ENCODE assay signal across 23 cellular contexts in genomic region chr16:57556941-57557541, GRCh38. TPM values are rescaled to one million over a fixed set of nuclear protein-coding genes. Genes with fewer than 3 reads are reported as not detected.
A peak's percentile ranks its signal among the peaks of the same experiment; 100 is the strongest.
DNase-seq lines count a peak whose midpoint lies in the region; ATAC-seq, FAIRE-seq and TF ChIP-seq lines count a peak whose summit lies in the region.
"Had no signal": no experiment of that assay in that cellular context is flagged by ENCODE, and none has a peak within 500 bp of the region (broad histone marks: within the 10 kb centered on the region; RNA-seq: fewer than 3 reads in every experiment).

No MANE protein-coding gene starts in this region.

- POLR2A ChIA-PET in K562 (lab: Yijun Ruan, JAX) = interaction anchor here (0.6 to 1.4 kb wide), 2 partner anchors 10 to 130 kb away, joined by 3 read pairs; no protein-coding TSS in a partner anchor

- H3K4me3 Mint-ChIP-seq in naive B cell (peak overlapping the region in 3 of 8 donors; percentile 4 to 40 (median 12)), type B pancreatic cell (no peak overlapping the region)
- H3K4me3 Mint-ChIP-seq: CD4-positive, CD25-positive, alpha-beta regulatory T cell had no signal

- H3K27ac Mint-ChIP-seq in naive B cell (peak overlapping the region in 4 of 6 donors; percentile 32 to 74 (median 56)), type B pancreatic cell (no peak overlapping the region)
- H3K27ac Mint-ChIP-seq: CD4-positive, CD25-positive, alpha-beta regulatory T cell had no signal

- no TSS peak for BruUV-seq in K562 (replicated peaks; lab: Mats Ljungman, UMichigan)

- H3K36me3 ChIP-seq in heart right ventricle (no peaks in the 10 kb centered on the region), K562 (ENCODE audit: control insufficient read depth, insufficient read depth, low read length) (no peaks in the 10 kb centered on the region), MG63 (no peaks in the 10 kb centered on the region)

- H3K27me3 ChIP-seq in heart right ventricle (peaks cover 0 to 11% (median 3%) of the 10 kb centered on the region in 7 donors), K562 (ENCODE audit: control insufficient read depth in 2 of 2, insufficient read depth in 2 of 2, low read length in 2 of 2) (peaks cover 10 to 11% of the 10 kb centered on the region in 2 experiments), MG63 (peaks cover 25% of the 10 kb centered on the region)

- H4K20me1 ChIP-seq in K562 (replicated peaks; ENCODE audit: control insufficient read depth, insufficient read depth, low read length) = no peaks in the 10 kb centered on the region

- no peak for TF ChIP-seq EP300 in K562 (IDR thresholded peaks at IDR 0.05; ENCODE audit: low read length)

- peak; percentile 55 for DNase-seq in cardiac septum (ENCODE audit: low spot score)
- DNase-seq in heart right ventricle = no peak
- no peak for DNase-seq in K562 (ENCODE audit: extremely low read depth in 1 of 4, low spot score in 3 of 4)
- DNase-seq in naive B cell = no peak
- peak; percentile 10 for DNase-seq in type B pancreatic cell (ENCODE audit: extremely low spot score, unreplicated experiment)
- DNase-seq in T1000 (lab: John Stamatoyannopoulos, UW) = no peak
- DNase-seq in MG63 = no peak
- DNase-seq: CD4-positive, CD25-positive, alpha-beta regulatory T cell; DMS79; MV-4-11; NCI-H1105 treated with DMSO at 0.1 percent for 48 hours; NCI-H2029 treated with DMSO at 0.1 percent for 48 hours; NCI-H226; NCI-H510A treated with DMSO at 0.1 percent for 48 hours; NCI-H748 treated with DMSO at 0.1 percent for 48 hours; NK-92 treated with Interleukin-12 subunit alpha and Interleukin-12 subunit beta, amount 100 ng/mL, for 24 hours had no signal

- in situ Hi-C loops in K562 (cut with MboI) = no loop called here

- no peak overlapping the region for H3K9ac ChIP-seq in K562 (ENCODE audit: insufficient read depth in 1 of 2, low read depth in 2 of 2, low read length in 2 of 2)
- H3K9ac ChIP-seq: KMS-11 had no signal

- TF ChIP-seq RAD21 in K562 (CRISPR knock-in tag; conservative IDR thresholded peaks at IDR 0.05 in 1 of 2, IDR thresholded peaks at IDR 0.05 in 1 of 2) = no peak

- 73 to 80% methylated on average over 8 of the region's 8 CpGs for WGBS in heart right ventricle, 2 donors
- WGBS in K562 (ENCODE audit: insufficient coverage, low coverage, missing lambda C conversion rate) = 14% methylated on average over 8 of the region's 8 CpGs

- intact Hi-C loops in cardiac septum (cut with DNase I) (no loop called here), heart right ventricle (cut with DNase I) (no loop called here), K562 (cut with micrococcal nuclease) (no loop called here)

- H3K27ac ChIP-seq in heart right ventricle (no peak overlapping the region), K562 (ENCODE audit: extremely low read depth, low read depth, low read length) (no peak overlapping the region)
- H3K27ac ChIP-seq: KMS-11 had no signal

- no peak for FAIRE-seq in K562 (lab: Jason Lieb, UNC)
- FAIRE-seq: H1, HTR-8/SVneo had no signal

- TF ChIP-seq POLR2A in K562 (conservative IDR thresholded peaks at IDR 0.05) = no peak

- peaks cover 31 to 45% of the 10 kb centered on the region in 2 donors for H3K36me3 Mint-ChIP-seq in naive B cell
- no peaks in the 10 kb centered on the region for H3K36me3 Mint-ChIP-seq in type B pancreatic cell

- H3K9me3 ChIP-seq in heart right ventricle = peaks cover 0 to 31% (median 3%) of the 10 kb centered on the region in 11 donors
- no peaks in the 10 kb centered on the region for H3K9me3 ChIP-seq in K562 (replicated peaks; ENCODE audit: control insufficient read depth, insufficient read depth, low read depth, low read length)
- H3K9me3 ChIP-seq in MG63 = peaks cover 18% of the 10 kb centered on the region

- H3K9me1 ChIP-seq in K562 (ENCODE audit: control insufficient read depth, insufficient read depth, low read length) = no peaks in the 10 kb centered on the region

- CTCF ChIA-PET in K562 (lab: Yijun Ruan, JAX; ENCODE audit: low intra/inter-chr PET ratio) = interaction anchor here (0.6 kb wide), 1 partner anchor 92 kb away, joined by 3 read pairs; no protein-coding TSS in a partner anchor

- H3K79me2 ChIP-seq in K562 (ENCODE audit: control insufficient read depth, insufficient read depth, low read length) = no peaks in the 10 kb centered on the region

- ATAC-seq in heart right ventricle (no peak), K562 (no peak), naive B cell (ENCODE audit: low read depth in 2 of 2) (no peak), HG02623 (IDR thresholded peaks at IDR 0.05; ENCODE audit: unreplicated experiment) (no peak)
- ATAC-seq: HCT116, Panc1 had no signal

- TF ChIP-seq CTCF in heart right ventricle (IDR thresholded peaks at IDR 0.05) = no peak
- no peak for TF ChIP-seq CTCF in K562 (IDR thresholded peaks at IDR 0.05 in 2 of 3, conservative IDR thresholded peaks at IDR 0.05 in 1 of 3; ENCODE audit: insufficient read depth in 2 of 3, low read depth in 1 of 3, low read length in 3 of 3)
- TF ChIP-seq CTCF in type B pancreatic cell (conservative IDR thresholded peaks at IDR 0.05) = no peak

- H3K27me3 Mint-ChIP-seq in naive B cell = no peaks in the 10 kb centered on the region
- H3K27me3 Mint-ChIP-seq in type B pancreatic cell = peaks cover 9% of the 10 kb centered on the region

- no peak overlapping the region for H3K4me2 ChIP-seq in K562 (ENCODE audit: insufficient read depth, low read length)
- H3K4me2 ChIP-seq: KMS-11 had no signal

- H3K4me3 ChIP-seq in heart right ventricle = no peak overlapping the region
- no peak overlapping the region for H3K4me3 ChIP-seq in K562
- no peak overlapping the region for H3K4me3 ChIP-seq in MG63

- H3K9me3 Mint-ChIP-seq in naive B cell (peaks cover 4 to 24% (median 11%) of the 10 kb centered on the region in 7 donors), type B pancreatic cell (peaks cover 14% of the 10 kb centered on the region)

- H3K4me1 ChIP-seq in heart right ventricle (no peaks in the 10 kb centered on the region), K562 (replicated peaks in 1 of 2; ENCODE audit: control insufficient read depth in 2 of 2, insufficient read depth in 2 of 2, low read length in 2 of 2) (no peaks in the 10 kb centered on the region)

- peaks cover 42 to 73% (median 73%) of the 10 kb centered on the region in 3 donors for H3K4me1 Mint-ChIP-seq in naive B cell
- H3K4me1 Mint-ChIP-seq in type B pancreatic cell (ENCODE audit: unreplicated experiment) = no peaks in the 10 kb centered on the region
- H3K4me1 Mint-ChIP-seq: CD4-positive, CD25-positive, alpha-beta regulatory T cell had no signal

- no peak overlapping the region for H2AFZ ChIP-seq in K562 (ENCODE audit: low read depth, low read length)

RNA-seq across cellular contexts. Expression of gene ADGRG5, which starts 14.6 kb away (rescaled TPM):
- total RNA-seq in cardiac septum (0.35 TPM), heart right ventricle (under 1 TPM in 5 of 10 donors, not detected in 5; 0.12 to 0.69 (median 0.61) TPM), K562 (2014; rRNA removed) (0.08 and 0.09 TPM in 2 replicates), K562 (2014; rRNA removed; fragmentation: Illumina TruSeq; extraction: Trizol) (0.07 TPM in 1 of 2 replicates, not detected in the other), K562 (2015; rRNA removed; fragmentation: Illumina TruSeq; extraction: Trizol) (0.14 and 0.30 TPM in 2 replicates), K562 (2021) (0.09 and 0.27 TPM in 2 replicates), type B pancreatic cell (ENCODE audit: low replicate concordance) (0.82 and 1.7 TPM in 2 replicates)
- polyA plus RNA-seq in heart right ventricle (under 1 TPM in 1 of 2 donors, not detected in 1; 0.03 TPM), K562 (2011; rRNA removed) (0.01 and 0.11 TPM in 2 replicates), K562 (2014; fragmentation: Illumina TruSeq; extraction: Trizol) (0.08 and 0.10 TPM in 2 replicates), K562 (2014; fragmentation: Nextera tagmentation; extraction: Ambion mirVana) (under 1 TPM; 0.01 to 0.39 TPM), K562 (2014; rRNA removed) (0.04 and 0.15 TPM in 2 replicates), naive B cell (ENCODE audit: low read depth in 6 of 6) (10 to 100 TPM; 15.2 to 36.4 (median 18.9) TPM)
- total RNA-seq in K562 (2011; cell fraction: chromatin; rRNA removed; ENCODE audit: low replicate concordance) = 0.14 TPM in 1 of 2 replicates, not detected in the other
- 0.13 TPM in 1 of 2 replicates, not detected in the other for total RNA-seq in K562 (2011; cell fraction: nucleolus; rRNA removed)
- total RNA-seq in K562 (2011; cell fraction: nucleoplasm; rRNA removed) = 0.07 TPM in 1 of 2 replicates, not detected in the other
- 0.03 and 0.07 TPM in 2 replicates for polyA plus RNA-seq in K562 (2011; cell fraction: cytosol; rRNA removed)
- 0.13 and 0.27 TPM in 2 replicates for polyA plus RNA-seq in K562 (2011; cell fraction: nucleus; rRNA removed)
- 0.55 and 0.62 TPM in 2 replicates for polyA plus RNA-seq in K562 (2012)
- 0.06 TPM in 1 of 2 replicates, not detected in the other for polyA minus RNA-seq in K562 (2011; rRNA and poly(A)+ RNA removed)
- polyA minus RNA-seq in K562 (2011; cell fraction: cytosol; rRNA and poly(A)+ RNA removed) = not detected in 2 replicates
- polyA minus RNA-seq in K562 (2011; cell fraction: nucleus; rRNA and poly(A)+ RNA removed) = not detected in 2 replicates
- total RNA-seq in MG63 (2014; rRNA removed; shearing (Covaris generic); ENCODE audit: low replicate concordance) = not detected in 2 replicates
- polyA plus RNA-seq: BJ had no signal

RNA-seq across cellular contexts. Expression of gene CCDC102A, which starts 20.7 kb away (rescaled TPM):
- total RNA-seq in cardiac septum (5.5 TPM), heart right ventricle (10 to 100 TPM in 1 of 10 donors, 1 to 10 TPM in 9; 3.1 to 10.2 (median 5.1) TPM), K562 (2014; rRNA removed) (3.8 and 4.9 TPM in 2 replicates), K562 (2014; rRNA removed; fragmentation: Illumina TruSeq; extraction: Trizol) (0.16 and 0.58 TPM in 2 replicates), K562 (2015; rRNA removed; fragmentation: Illumina TruSeq; extraction: Trizol) (1.4 and 2.1 TPM in 2 replicates), K562 (2021) (2.7 and 3.0 TPM in 2 replicates), type B pancreatic cell (ENCODE audit: low replicate concordance) (6.9 and 14.4 TPM in 2 replicates)
- polyA plus RNA-seq in heart right ventricle (1 to 10 TPM; 3.7 to 5.9 TPM), K562 (2011; rRNA removed) (2.2 and 2.4 TPM in 2 replicates), K562 (2014; fragmentation: Illumina TruSeq; extraction: Trizol) (0.85 and 1.4 TPM in 2 replicates), K562 (2014; fragmentation: Nextera tagmentation; extraction: Ambion mirVana) (under 1 TPM; 0.03 to 0.11 TPM), K562 (2014; rRNA removed) (2.0 and 4.9 TPM in 2 replicates), naive B cell (ENCODE audit: low read depth in 6 of 6) (10 to 100 TPM in 2 of 6 donors, 1 to 10 TPM in 4; 3.8 to 13.8 (median 9.3) TPM)
- 0.26 and 1.1 TPM in 2 replicates for total RNA-seq in K562 (2011; cell fraction: chromatin; rRNA removed; ENCODE audit: low replicate concordance)
- total RNA-seq in K562 (2011; cell fraction: nucleolus; rRNA removed) = 0.92 and 1.3 TPM in 2 replicates
- 0.51 and 0.84 TPM in 2 replicates for total RNA-seq in K562 (2011; cell fraction: nucleoplasm; rRNA removed)
- 2.6 and 6.6 TPM in 2 replicates for polyA plus RNA-seq in K562 (2011; cell fraction: cytosol; rRNA removed)
- polyA plus RNA-seq in K562 (2011; cell fraction: nucleus; rRNA removed) = 1.3 and 2.1 TPM in 2 replicates
- 2.3 and 2.8 TPM in 2 replicates for polyA plus RNA-seq in K562 (2012)
- 0.45 and 1.4 TPM in 2 replicates for polyA minus RNA-seq in K562 (2011; rRNA and poly(A)+ RNA removed)
- 1.4 and 1.6 TPM in 2 replicates for polyA minus RNA-seq in K562 (2011; cell fraction: cytosol; rRNA and poly(A)+ RNA removed)
- 0.67 and 1.1 TPM in 2 replicates for polyA minus RNA-seq in K562 (2011; cell fraction: nucleus; rRNA and poly(A)+ RNA removed)
- total RNA-seq in MG63 (2014; rRNA removed; shearing (Covaris generic); ENCODE audit: low replicate concordance) = 33.1 and 34.6 TPM in 2 replicates

Comparison
In these comparisons a context has a peak if more than half of its experiments do, and no peak if none do; other contexts are left out.
1. DNase-seq: peak in cardiac septum (single experiment) and type B pancreatic cell (single experiment); none in heart right ventricle (0 of 2), K562 (0 of 4), naive B cell (single experiment), T1000 (single experiment) and MG63 (single experiment).